Comparison of ENCODE assay signal across 1 cellular context in the genomic region with DNA sequence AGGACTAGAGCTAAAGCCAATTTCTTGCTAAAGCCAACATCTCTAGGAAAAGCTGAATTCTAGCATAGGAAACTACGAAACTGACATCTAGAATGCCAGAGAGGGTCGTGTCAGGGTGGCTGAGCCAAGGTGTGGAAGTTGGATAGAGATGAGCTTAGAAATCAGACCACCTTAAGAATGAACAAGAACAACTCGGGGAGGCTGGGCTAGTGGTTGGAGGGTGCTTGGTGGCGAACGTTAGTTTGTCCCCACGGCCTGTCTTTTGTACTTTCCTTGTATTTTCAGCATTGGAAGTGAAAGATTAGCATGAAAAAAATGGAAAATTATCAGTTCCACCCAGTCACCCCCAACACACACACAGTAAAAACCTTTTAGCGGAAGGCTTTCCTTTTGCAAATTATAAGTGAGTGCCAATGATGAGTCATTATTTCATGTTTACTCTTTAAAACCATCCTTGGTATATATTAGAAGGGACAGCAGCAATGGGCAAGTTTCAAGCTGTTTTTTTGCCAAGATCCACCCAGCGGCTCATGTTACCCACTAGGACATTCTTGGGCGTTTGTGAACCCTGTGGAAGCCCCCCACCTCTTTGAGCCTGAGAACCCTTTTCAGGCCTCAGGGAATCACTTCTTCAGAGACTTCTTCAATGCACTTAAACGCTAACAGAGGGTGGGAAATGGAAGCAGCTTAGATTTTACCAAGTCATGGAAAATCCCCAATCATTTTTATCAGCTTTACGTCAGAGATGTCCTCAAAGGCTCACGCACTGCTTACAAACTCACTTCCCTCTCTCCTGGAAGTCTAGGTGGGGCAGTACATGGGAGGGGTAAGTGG.
TF ChIP-seq lines count a peak whose summit lies in the region.

No MANE protein-coding gene starts in this region.

TF ChIP-seq in HEK293, 187 proteins besides CTCF, POLR2A, EP300 and RAD21 (continued from another document):
- TF ChIP-seq, protein P1, sequence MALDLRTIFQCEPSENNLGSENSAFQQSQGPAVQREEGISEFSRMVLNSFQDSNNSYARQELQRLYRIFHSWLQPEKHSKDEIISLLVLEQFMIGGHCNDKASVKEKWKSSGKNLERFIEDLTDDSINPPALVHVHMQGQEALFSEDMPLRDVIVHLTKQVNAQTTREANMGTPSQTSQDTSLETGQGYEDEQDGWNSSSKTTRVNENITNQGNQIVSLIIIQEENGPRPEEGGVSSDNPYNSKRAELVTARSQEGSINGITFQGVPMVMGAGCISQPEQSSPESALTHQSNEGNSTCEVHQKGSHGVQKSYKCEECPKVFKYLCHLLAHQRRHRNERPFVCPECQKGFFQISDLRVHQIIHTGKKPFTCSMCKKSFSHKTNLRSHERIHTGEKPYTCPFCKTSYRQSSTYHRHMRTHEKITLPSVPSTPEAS (tag by site-specific recombination; IDR thresholded peaks at IDR 0.05), result 0 out of 2 replicates have a peak, but pooled peaks have one; percentile 19
- TF ChIP-seq GFI1B (tag by site-specific recombination; IDR thresholded peaks at IDR 0.05), result 0 out of 2 replicates have a peak, but pooled peaks have one; percentile 28
- TF ChIP-seq, protein P2, sequence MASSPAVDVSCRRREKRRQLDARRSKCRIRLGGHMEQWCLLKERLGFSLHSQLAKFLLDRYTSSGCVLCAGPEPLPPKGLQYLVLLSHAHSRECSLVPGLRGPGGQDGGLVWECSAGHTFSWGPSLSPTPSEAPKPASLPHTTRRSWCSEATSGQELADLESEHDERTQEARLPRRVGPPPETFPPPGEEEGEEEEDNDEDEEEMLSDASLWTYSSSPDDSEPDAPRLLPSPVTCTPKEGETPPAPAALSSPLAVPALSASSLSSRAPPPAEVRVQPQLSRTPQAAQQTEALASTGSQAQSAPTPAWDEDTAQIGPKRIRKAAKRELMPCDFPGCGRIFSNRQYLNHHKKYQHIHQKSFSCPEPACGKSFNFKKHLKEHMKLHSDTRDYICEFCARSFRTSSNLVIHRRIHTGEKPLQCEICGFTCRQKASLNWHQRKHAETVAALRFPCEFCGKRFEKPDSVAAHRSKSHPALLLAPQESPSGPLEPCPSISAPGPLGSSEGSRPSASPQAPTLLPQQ (tag by site-specific recombination; IDR thresholded peaks at IDR 0.05), result peak; percentile 37; the same call in 1 of the 2 replicates
- TF ChIP-seq ZNF791 (tag by site-specific recombination; IDR thresholded peaks at IDR 0.05), result no peak
